ENCODE assay signal across 8 cellular contexts in genomic region chr1:211680752-211681327, GRCh38. TPM values are rescaled to one million over a fixed set of nuclear protein-coding genes. Genes with fewer than 3 reads are reported as not detected.
DNase-seq lines count a peak whose midpoint lies in the region; ATAC-seq and TF ChIP-seq lines count a peak whose summit lies in the region.

No MANE protein-coding gene starts in this region.

- H3K4me1 Mint-ChIP-seq in activated T-cell treated with anti-CD3 and anti-CD28 coated beads, Interleukin-2, amount 50 U/mL, for 72 hours (ENCODE audit: low read depth) = peaks cover 14% of the 10 kb centered on the region

- H3K9me3 ChIP-seq in suprapubic skin = no peaks in the 10 kb centered on the region

- H3K27me3 ChIP-seq in suprapubic skin = no peaks in the 10 kb centered on the region

- 5% methylated on average over 9 of the region's 9 CpGs for WGBS in suprapubic skin

- H3K4me3 Mint-ChIP-seq in activated T-cell treated with anti-CD3 and anti-CD28 coated beads, Interleukin-2, amount 50 U/mL, for 72 hours = peak overlapping the region in 1 of 2 donors; percentile 66

- H3K36me3 Mint-ChIP-seq in activated T-cell treated with anti-CD3 and anti-CD28 coated beads, Interleukin-2, amount 50 U/mL, for 72 hours (ENCODE audit: insufficient read depth in 2 of 2) = no peaks in the 10 kb centered on the region

- H3K4me1 ChIP-seq in suprapubic skin = peaks cover 3% of the 10 kb centered on the region

- no peak for TF ChIP-seq EP300 in suprapubic skin (IDR thresholded peaks at IDR 0.05)

- TF ChIP-seq CTCF in fibroblast of mammary gland (conservative IDR thresholded peaks at IDR 0.05; ENCODE audit: control insufficient read depth, insufficient read depth, low read depth, low read length) (peak; percentile 73), suprapubic skin (IDR thresholded peaks at IDR 0.05) (peak; percentile 61 to 68)

- H3K9me3 Mint-ChIP-seq in activated T-cell treated with anti-CD3 and anti-CD28 coated beads, Interleukin-2, amount 50 U/mL, for 72 hours = no peaks in the 10 kb centered on the region

- no peaks in the 10 kb centered on the region for H3K27me3 Mint-ChIP-seq in activated T-cell treated with anti-CD3 and anti-CD28 coated beads, Interleukin-2, amount 50 U/mL, for 72 hours (ENCODE audit: low read depth)

- TF ChIP-seq POLR2A in suprapubic skin (IDR thresholded peaks at IDR 0.05) = no peak

- H3K27ac ChIP-seq in suprapubic skin = no peak overlapping the region

- H3K27ac Mint-ChIP-seq in activated T-cell treated with anti-CD3 and anti-CD28 coated beads, Interleukin-2, amount 50 U/mL, for 72 hours = peak overlapping the region; percentile 96

- H3K4me3 ChIP-seq in fibroblast of mammary gland (ENCODE audit: control insufficient read depth, low read depth, low read length) (no peak overlapping the region), suprapubic skin (no peak overlapping the region)

- peak; percentile 93 to 94 for ATAC-seq in activated T-cell treated with anti-CD3 and anti-CD28 coated beads, Interleukin-2, amount 50 U/mL, for 72 hours (replicated peaks in 1 of 2)

- H3K36me3 ChIP-seq in suprapubic skin = no peaks in the 10 kb centered on the region

- peak; percentile 31 for DNase-seq in GF-D8 (lab: John Stamatoyannopoulos, UW)
- DNase-seq in HCEC 1CT = peak; percentile 85
- peak; percentile 84 for DNase-seq in M059J (ENCODE audit: low read depth)
- DNase-seq in RPMI8226 = peak; percentile 93
- peak; percentile 71 to 76 for DNase-seq in activated T-cell treated with anti-CD3 and anti-CD28 coated beads, Interleukin-2, amount 50 U/mL, for 72 hours
- peak; percentile 88 for DNase-seq in fibroblast of mammary gland (ENCODE audit: low read depth)
- DNase-seq in nucleus accumbens (lab: John Stamatoyannopoulos, UW) = peak in 50 of 56 donors; percentile 16 to 84 (median 64)
- DNase-seq in suprapubic skin (ENCODE audit: low spot score in 2 of 2) = no peak

RNA-seq across cellular contexts. Expression of gene NEK2, which starts 5.4 kb away (rescaled TPM):
- 35.6 and 58.6 TPM in 2 replicates for total RNA-seq in M059J (2014; rRNA removed; shearing (Covaris generic))
- total RNA-seq in activated T-cell treated with anti-CD3 and anti-CD28 coated beads, Interleukin-2, amount 50 U/mL, for 72 hours = 10 to 100 TPM; 36.8 to 41.9 TPM
- total RNA-seq in suprapubic skin = 10 to 100 TPM in 1 of 4 donors, 1 to 10 TPM in 2, not detected in 1; 3.2 to 11.8 (median 3.6) TPM

Comparison
In these comparisons a context has a peak if more than half of its experiments do, and no peak if none do; other contexts are left out.
1. DNase-seq: peak in GF-D8 (single experiment), HCEC 1CT (single experiment), M059J (single experiment), RPMI8226 (single experiment), activated T-cell treated with anti-CD3 and anti-CD28 coated beads, Interleukin-2, amount 50 U/mL, for 72 hours (2 of 2), fibroblast of mammary gland (single experiment) and nucleus accumbens (50 of 56); none in suprapubic skin (0 of 2).